ENCODE assay signal across 9 cellular contexts in genomic region chr19:43774103-43774939, GRCh38. TPM values are rescaled to one million over a fixed set of nuclear protein-coding genes. Genes with fewer than 3 reads are reported as not detected.
DNase-seq lines count a peak whose midpoint lies in the region; ATAC-seq and TF ChIP-seq lines count a peak whose summit lies in the region.
"Had no signal": no experiment of that assay in that cellular context is flagged by ENCODE, and none has a peak within 500 bp of the region (broad histone marks: within the 10 kb centered on the region; RNA-seq: fewer than 3 reads in every experiment).

No MANE protein-coding gene starts in this region.

- peak; percentile 57 for TF ChIP-seq CTCF in hepatocyte (IDR thresholded peaks at IDR 0.05; ENCODE audit: poor library complexity)
- TF ChIP-seq CTCF in progenitor cell of endocrine pancreas (IDR thresholded peaks at IDR 0.05; ENCODE audit: unreplicated experiment), result peak; percentile 79

- H3K79me2 ChIP-seq in hepatocyte, result no peaks in the 10 kb centered on the region

- no peaks in the 10 kb centered on the region for H3K9me2 ChIP-seq in hepatocyte (replicated peaks; ENCODE audit: insufficient read depth)

- H3K9me3 ChIP-seq in hepatocyte (ENCODE audit: low read depth), result no peaks in the 10 kb centered on the region

- no peaks in the 10 kb centered on the region for H4K20me1 ChIP-seq in hepatocyte (ENCODE audit: insufficient read depth, poor library complexity, severe bottlenecking)

- H3K4me3 Mint-ChIP-seq in progenitor cell of endocrine pancreas (ENCODE audit: low read depth), result peak overlapping the region; percentile 55

- H3K36me3 Mint-ChIP-seq in progenitor cell of endocrine pancreas (ENCODE audit: insufficient read depth), result no peaks in the 10 kb centered on the region

- H3K4me3 ChIP-seq in hepatocyte, result peak overlapping the region; percentile 29

- peaks cover 83% of the 10 kb centered on the region for H3K27me3 Mint-ChIP-seq in progenitor cell of endocrine pancreas

- no peaks in the 10 kb centered on the region for H3K36me3 ChIP-seq in hepatocyte (replicated peaks; ENCODE audit: insufficient read depth, low read depth)

- ATAC-seq in GM21825 (IDR thresholded peaks at IDR 0.05; ENCODE audit: unreplicated experiment), result no peak

- H3K4me1 Mint-ChIP-seq in progenitor cell of endocrine pancreas (ENCODE audit: low read depth), result peaks cover 14% of the 10 kb centered on the region

- 10% methylated on average over 60 of the region's 63 CpGs for WGBS in hepatocyte (ENCODE audit: low lambda C conversion rate, missing lambda C conversion rate)

- peak overlapping the region; percentile 39 for H2AFZ ChIP-seq in hepatocyte

- H3K9me3 Mint-ChIP-seq in progenitor cell of endocrine pancreas (ENCODE audit: low read depth), result no peaks in the 10 kb centered on the region

- H3K27ac ChIP-seq in hepatocyte, result no peak overlapping the region

- peak; percentile 69 for DNase-seq in EH (ENCODE audit: low read depth)
- peak; percentile 89 for DNase-seq in astrocyte of the hippocampus (ENCODE audit: low read depth, low spot score)
- peak; percentile 86 for DNase-seq in hepatocyte (ENCODE audit: low spot score)
- DNase-seq in progenitor cell of endocrine pancreas (ENCODE audit: low spot score, unreplicated experiment), result peak; percentile 75
- DNase-seq in A172 (ENCODE audit: low spot score), result no peak
- no peak for DNase-seq in NCI-H2029 treated with DMSO at 0.1 percent for 48 hours (lab: John Stamatoyannopoulos, UW)
- DNase-seq in H4 (ENCODE audit: low spot score), result no peak
- DNase-seq: MM.1S had no signal

- H3K4me1 ChIP-seq in hepatocyte (ENCODE audit: insufficient read depth), result peaks cover 15% of the 10 kb centered on the region

- H3K4me2 ChIP-seq in hepatocyte, result peak overlapping the region; percentile 92

- no peaks in the 10 kb centered on the region for H3K27me3 ChIP-seq in hepatocyte

- no peak overlapping the region for H3K27ac Mint-ChIP-seq in progenitor cell of endocrine pancreas

RNA-seq across cellular contexts. Expression of gene KCNN4, which starts 6.5 kb away (rescaled TPM):
- total RNA-seq in hepatocyte (2.8 and 3.6 TPM in 2 replicates), progenitor cell of endocrine pancreas (0.31 and 0.34 TPM in 2 replicates)
- polyA plus RNA-seq in hepatocyte, result 5.4 and 8.3 TPM in 2 replicates
- 57.6 and 68.6 TPM in 2 replicates for total RNA-seq in A172 (2014; rRNA removed; shearing (Covaris generic))
- 1.2 and 3.1 TPM in 2 replicates for total RNA-seq in H4 (2014; rRNA removed; shearing (Covaris generic))

RNA-seq across cellular contexts. Expression of gene SMG9, which starts 19.6 kb away (rescaled TPM):
- 9.5 and 16.1 TPM in 2 replicates for total RNA-seq in hepatocyte
- polyA plus RNA-seq in hepatocyte, result 34.9 and 39.7 TPM in 2 replicates
- total RNA-seq in progenitor cell of endocrine pancreas, result 74.9 and 78.9 TPM in 2 replicates
- 15.9 and 23.1 TPM in 2 replicates for total RNA-seq in A172 (2014; rRNA removed; shearing (Covaris generic))
- 7.9 and 14.9 TPM in 2 replicates for total RNA-seq in H4 (2014; rRNA removed; shearing (Covaris generic))

RNA-seq across cellular contexts. Expression of gene LYPD5, which starts 27.9 kb away (rescaled TPM):
- 0.20 and 1.8 TPM in 2 replicates for total RNA-seq in hepatocyte
- polyA plus RNA-seq in hepatocyte, result 1.6 and 1.9 TPM in 2 replicates
- not detected in 2 replicates for total RNA-seq in progenitor cell of endocrine pancreas
- total RNA-seq in A172 (2014; rRNA removed; shearing (Covaris generic)), result 0.31 TPM in 1 of 2 replicates, not detected in the other
- 0.66 TPM in 1 of 2 replicates, not detected in the other for total RNA-seq in H4 (2014; rRNA removed; shearing (Covaris generic))

RNA-seq across cellular contexts. Expression of gene ZNF283, which starts 52.8 kb away (rescaled TPM):
- total RNA-seq in hepatocyte (7.6 and 10.7 TPM in 2 replicates), progenitor cell of endocrine pancreas (14.6 and 17.3 TPM in 2 replicates)
- polyA plus RNA-seq in hepatocyte, result 1.8 and 2.1 TPM in 2 replicates
- 4.7 and 5.2 TPM in 2 replicates for total RNA-seq in A172 (2014; rRNA removed; shearing (Covaris generic))
- 6.7 and 10.6 TPM in 2 replicates for total RNA-seq in H4 (2014; rRNA removed; shearing (Covaris generic))

RNA-seq across cellular contexts. Expression of gene IRGC, which starts 58.4 kb away (rescaled TPM):
- total RNA-seq in hepatocyte (not detected in 2 replicates), progenitor cell of endocrine pancreas (not detected in 2 replicates)
- not detected in 2 replicates for polyA plus RNA-seq in hepatocyte
- not detected in 2 replicates for total RNA-seq in A172 (2014; rRNA removed; shearing (Covaris generic))
- total RNA-seq in H4 (2014; rRNA removed; shearing (Covaris generic)), result not detected in 2 replicates

Comparison
In these comparisons a context has a peak if more than half of its experiments do, and no peak if none do; other contexts are left out.
1. DNase-seq: peak in EH (single experiment), astrocyte of the hippocampus (single experiment), hepatocyte (single experiment) and progenitor cell of endocrine pancreas (single experiment); none in A172 (single experiment), NCI-H2029 treated with DMSO at 0.1 percent for 48 hours (single experiment) and H4 (single experiment).
2. RNA of gene KCNN4, which starts 6.5 kb away (total RNA-seq): 57.6 to 68.6 TPM in A172; 2.8 to 3.6 TPM in hepatocyte, 1.2 to 3.1 TPM in H4 and 0.31 to 0.34 TPM in progenitor cell of endocrine pancreas; every median in the first group is over 10 times any median in the second.